8 cellular contexts compared by ENCODE assay signal in the genomic region with DNA sequence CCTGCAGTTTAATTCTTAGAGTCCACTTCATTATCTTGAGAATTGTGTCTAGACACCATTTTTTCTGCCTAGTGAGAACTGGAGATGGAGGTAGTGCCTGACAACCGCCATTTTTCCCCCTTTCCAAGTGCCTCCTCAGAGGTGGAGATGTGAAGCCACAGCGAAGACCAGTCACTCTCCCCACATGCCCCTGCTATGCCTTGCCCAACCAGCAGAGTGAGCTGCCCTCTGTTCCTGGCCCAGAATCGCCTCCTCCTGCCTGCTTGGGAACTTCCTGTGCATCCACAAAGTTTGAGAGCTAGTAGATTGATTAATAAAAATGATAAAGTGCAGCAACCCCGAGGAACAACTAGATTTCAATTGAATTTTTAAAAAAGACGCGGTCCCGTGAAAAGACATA.
A peak's percentile ranks its signal among the peaks of the same experiment; 100 is the strongest.
DNase-seq lines count a peak whose midpoint lies in the region; ATAC-seq lines count a peak whose summit lies in the region.

No MANE protein-coding gene starts in this region.

- H3K36me3 Mint-ChIP-seq in activated CD8-positive, alpha-beta T cell treated with anti-CD3 and anti-CD28 coated beads, Interleukin-2, amount 10 ng/mL, durations not matched to agents 7 days and 5 days (ENCODE audit: low read depth), result no peaks in the 10 kb centered on the region

- no peak overlapping the region for H3K4me3 Mint-ChIP-seq in activated CD8-positive, alpha-beta T cell treated with anti-CD3 and anti-CD28 coated beads, Interleukin-2, amount 10 ng/mL, durations not matched to agents 7 days and 5 days

- no peak for ATAC-seq in activated CD8-positive, alpha-beta T cell treated with anti-CD3 and anti-CD28 coated beads, Interleukin-2, amount 10 ng/mL, durations not matched to agents 7 days and 5 days
- no peak for ATAC-seq in HG02798 (IDR thresholded peaks at IDR 0.05; ENCODE audit: poor library complexity, unreplicated experiment)

- H3K9me3 Mint-ChIP-seq in activated CD8-positive, alpha-beta T cell treated with anti-CD3 and anti-CD28 coated beads, Interleukin-2, amount 10 ng/mL, durations not matched to agents 7 days and 5 days (ENCODE audit: insufficient read depth), result no peaks in the 10 kb centered on the region

- POLR2A ChIA-PET in activated CD8-positive, alpha-beta T cell treated with anti-CD3 and anti-CD28 coated beads, Interleukin-2, amount 10 ng/mL, durations not matched to agents 7 days and 5 days (lab: Charles Lee), result no interaction called here

- no peaks in the 10 kb centered on the region for H3K27me3 Mint-ChIP-seq in activated CD8-positive, alpha-beta T cell treated with anti-CD3 and anti-CD28 coated beads, Interleukin-2, amount 10 ng/mL, durations not matched to agents 7 days and 5 days (ENCODE audit: low read depth)

- CTCF ChIA-PET in activated CD8-positive, alpha-beta T cell treated with anti-CD3 and anti-CD28 coated beads, Interleukin-2, amount 10 ng/mL, durations not matched to agents 7 days and 5 days (lab: Charles Lee), result interaction anchor here (0.9 to 1.2 kb wide), 2 partner anchors 71 to 282 kb away, joined by 3 read pairs; no protein-coding TSS in a partner anchor

- H3K4me1 Mint-ChIP-seq in activated CD8-positive, alpha-beta T cell treated with anti-CD3 and anti-CD28 coated beads, Interleukin-2, amount 10 ng/mL, durations not matched to agents 7 days and 5 days (ENCODE audit: low read depth), result no peaks in the 10 kb centered on the region

- no peak overlapping the region for H3K27ac Mint-ChIP-seq in activated CD8-positive, alpha-beta T cell treated with anti-CD3 and anti-CD28 coated beads, Interleukin-2, amount 10 ng/mL, durations not matched to agents 7 days and 5 days

- peak; percentile 44 for DNase-seq in NCI-H146 (lab: John Stamatoyannopoulos, UW)
- DNase-seq in NCI-H146 treated with DMSO at 0.1 percent for 48 hours (lab: John Stamatoyannopoulos, UW; ENCODE audit: unreplicated experiment), result no peak
- peak; percentile 42 for DNase-seq in HK-2 (ENCODE audit: unreplicated experiment)
- DNase-seq in activated CD8-positive, alpha-beta T cell treated with anti-CD3 and anti-CD28 coated beads, Interleukin-2, amount 10 ng/mL, durations not matched to agents 7 days and 5 days, result peak; percentile 31
- DNase-seq in lung microvascular endothelial cell (ENCODE audit: low read depth in 2 of 2), result peak; percentile 30 to 46
- no peak for DNase-seq in DMS153 (lab: John Stamatoyannopoulos, UW)
- no peak for DNase-seq in kidney glomerular epithelial cell (lab: John Stamatoyannopoulos, UW)

Comparison
In these comparisons a context has a peak if more than half of its experiments do, and no peak if none do; other contexts are left out.
1. DNase-seq: peak in NCI-H146 (single experiment), HK-2 (single experiment), activated CD8-positive, alpha-beta T cell treated with anti-CD3 and anti-CD28 coated beads, Interleukin-2, amount 10 ng/mL, durations not matched to agents 7 days and 5 days (single experiment) and lung microvascular endothelial cell (2 of 2); none in NCI-H146 treated with DMSO at 0.1 percent for 48 hours (single experiment), DMS153 (single experiment) and kidney glomerular epithelial cell (single experiment).